ENCODE assay signal across 8 cellular contexts in the genomic region with DNA sequence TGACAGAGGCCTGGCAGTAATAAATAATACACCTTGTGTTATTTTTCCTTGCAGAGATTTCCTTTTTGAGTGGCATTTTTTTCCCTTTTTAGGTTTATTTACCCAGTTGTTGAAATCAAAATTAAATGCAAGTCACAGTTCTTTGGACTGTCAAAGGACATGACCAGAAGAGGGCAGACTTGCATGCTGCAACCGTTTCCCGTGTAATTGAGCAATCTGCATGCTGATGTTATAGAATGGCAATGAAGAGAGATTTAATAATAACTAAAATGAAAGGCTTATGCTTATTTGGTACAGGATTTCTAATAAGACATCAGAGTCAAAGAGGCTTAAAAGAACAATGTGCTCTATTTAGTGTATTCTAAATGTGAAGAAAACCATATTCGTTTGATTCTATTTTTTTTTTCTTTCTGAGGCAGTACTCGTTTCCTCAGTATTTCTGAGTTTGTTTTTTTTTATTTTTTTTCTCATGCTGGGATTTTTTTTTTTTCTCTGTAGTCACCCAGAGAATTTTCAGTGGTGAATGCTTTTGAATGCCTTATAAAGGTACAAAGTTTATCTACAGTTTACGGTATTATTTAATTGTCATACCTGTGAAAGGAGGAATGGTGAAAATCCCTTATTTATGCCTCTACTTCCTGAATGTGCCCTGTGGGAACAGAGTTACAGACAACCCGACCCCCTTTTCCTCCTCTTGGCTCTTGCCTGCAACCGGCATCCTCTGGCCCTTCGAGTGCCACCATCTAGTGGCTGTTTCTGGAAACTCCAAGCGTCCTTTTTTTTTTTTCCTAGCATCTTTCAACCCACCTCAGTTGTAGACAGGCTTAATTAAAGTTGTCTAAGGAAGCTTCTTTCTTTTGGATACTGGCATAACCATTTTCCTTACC.
A peak's percentile ranks its signal among the peaks of the same experiment; 100 is the strongest.
DNase-seq lines count a peak whose midpoint lies in the region; ATAC-seq and TF ChIP-seq lines count a peak whose summit lies in the region.

No MANE protein-coding gene starts in this region.

- ATAC-seq in GM21367 (IDR thresholded peaks at IDR 0.05; ENCODE audit: unreplicated experiment): peak; percentile 74
- peak; percentile 86 for ATAC-seq in Panc1

- CTCF ChIA-PET in Panc1 (lab: Charles Lee): interaction anchor here (0.5 kb wide), 1 partner anchor 52 kb away, joined by 3 read pairs; no protein-coding TSS in a partner anchor

- H3K27me3 ChIP-seq in Panc1 (ENCODE audit: control insufficient read depth, insufficient read depth, low read length): no peaks in the 10 kb centered on the region
- H3K27me3 ChIP-seq in ectodermal cell (ENCODE audit: control insufficient read depth, insufficient read depth, low read length, poor library complexity, severe bottlenecking): no peaks in the 10 kb centered on the region
- H3K27me3 ChIP-seq in tibial artery: peaks cover 0 to 7% of the 10 kb centered on the region in 2 donors

- H3K9me3 ChIP-seq in Panc1 (ENCODE audit: control insufficient read depth, insufficient read depth, low read depth, low read length) (no peaks in the 10 kb centered on the region), ectodermal cell (ENCODE audit: control insufficient read depth, low read length) (no peaks in the 10 kb centered on the region), tibial artery (no peaks in the 10 kb centered on the region)

- no peaks in the 10 kb centered on the region; the same call in 1 of the 2 replicates for H3K4me1 ChIP-seq in Panc1 (ENCODE audit: control insufficient read depth, insufficient read depth, low read length)
- H3K4me1 ChIP-seq in ectodermal cell (ENCODE audit: control insufficient read depth, insufficient read depth, low read length): no peaks in the 10 kb centered on the region
- H3K4me1 ChIP-seq in tibial artery: peaks cover 0 to 4% (median 0%) of the 10 kb centered on the region in 4 donors

- POLR2A ChIA-PET in Panc1 (lab: Charles Lee): no interaction called here

- in situ Hi-C loops in Panc1 (cut with HindIII; ENCODE audit: low pct_unique_long_range_greater_than_20kb, low sequenced_read_pairs): no loop called here

- TF ChIP-seq RAD21 in Ishikawa (IDR thresholded peaks at IDR 0.05; ENCODE audit: low read depth): peak; percentile 43

- DNase-seq in ELF-1 (ENCODE audit: low read depth, low spot score) (peak; percentile 82), Panc1 (ENCODE audit: low read depth, low spot score) (peak; percentile 36), medulla oblongata (ENCODE audit: extremely low spot score) (peak; percentile 91), tibial artery (no peak)
- no peak for DNase-seq in activated T-cell treated with anti-CD3 and anti-CD28 coated beads, Interleukin-2, amount 50 U/mL, for 1 hour

- H3K36me3 ChIP-seq in Panc1 (ENCODE audit: control insufficient read depth, insufficient read depth, low read length) (no peaks in the 10 kb centered on the region), ectodermal cell (ENCODE audit: control insufficient read depth, insufficient read depth, low read length) (no peaks in the 10 kb centered on the region), tibial artery (no peaks in the 10 kb centered on the region)

- no peak for TF ChIP-seq EP300 in Ishikawa (IDR thresholded peaks at IDR 0.05; ENCODE audit: borderline replicate concordance)

- H3K27ac ChIP-seq in Panc1 (ENCODE audit: low read length) (no peak overlapping the region), ectodermal cell (ENCODE audit: insufficient read depth, low read depth, low read length, poor library complexity, severe bottlenecking) (peak overlapping the region; percentile 70), tibial artery (no peak overlapping the region)

- H3K4me3 ChIP-seq in Panc1 (ENCODE audit: low read depth in 2 of 2, low read length in 2 of 2) (no peak overlapping the region), ectodermal cell (ENCODE audit: insufficient read depth, low read depth, low read length) (no peak overlapping the region), tibial artery (no peak overlapping the region)

- no TSS peak for BruUV-seq in Panc1 (replicated peaks; lab: Mats Ljungman, UMichigan)

- peak; percentile 88 for TF ChIP-seq CTCF in Panc1 (IDR thresholded peaks at IDR 0.05)
- TF ChIP-seq CTCF in tibial artery (IDR thresholded peaks at IDR 0.05): no peak

- intact Hi-C loops in Panc1 (cut with micrococcal nuclease; ENCODE audit: unreplicated experiment) (no loop called here), tibial artery (cut with DNase I; ENCODE audit: low total_unique reads) (no loop called here)

- 2 to 7% methylated on average over 7 to 8 of the region's 9 CpGs for WGBS in ectodermal cell, 2 experiments

TF ChIP-seq in Ishikawa, 13 proteins besides CTCF, POLR2A, EP300 and RAD21:
- TF ChIP-seq CEBPB (IDR thresholded peaks at IDR 0.05) (peak; percentile 81), TEAD4 (IDR thresholded peaks at IDR 0.05) (no peak)

Comparison
In these comparisons a context has a peak if more than half of its experiments do, and no peak if none do; other contexts are left out.
1. DNase-seq: peak in ELF-1 (single experiment), Panc1 (single experiment) and medulla oblongata (single experiment); none in tibial artery (0 of 2) and activated T-cell treated with anti-CD3 and anti-CD28 coated beads, Interleukin-2, amount 50 U/mL, for 1 hour (single experiment).